ENCODE assay signal across 17 cellular contexts in genomic region chr11:37721485-37721884, GRCh38.
"Had no signal": no experiment of that assay in that cellular context is flagged by ENCODE, and none has a peak within 500 bp of the region (broad histone marks: within the 10 kb centered on the region; RNA-seq: fewer than 3 reads in every experiment).

No MANE protein-coding gene starts in this region.

- DNase-seq: activated gamma-delta T cell treated with Interleukin-2 at 50 U/mL for 16 hours; activated T-cell treated with anti-CD3 and anti-CD28 coated beads, Interleukin-2, amount 50 U/mL, for 1 hour; cerebellar nuclear complex; glutamatergic neuron; immature natural killer cell; kidney glomerular epithelial cell; left lung; naive thymus-derived CD4-positive, alpha-beta T cell; small intestine; stimulated activated CD4-positive, alpha-beta T cell treated with anti-CD3 and anti-CD28 coated beads, Interleukin-2, amount 100 ng/mL, for 24 hours; stimulated activated naive CD8-positive, alpha-beta T cell treated with anti-CD3 and anti-CD28 coated beads, Interleukin-15, amount 100 ng/mL, for 72 hours; tibial artery had no signal

- H3K4me3 ChIP-seq: hepatocyte, left lung, lung, tibial artery had no signal

- H3K36me3 ChIP-seq: left lung, tibial artery had no signal

- H3K27ac ChIP-seq: hepatocyte, left lung, tibial artery had no signal

- H3K4me1 ChIP-seq: left lung, tibial artery had no signal

- H3K9me3 ChIP-seq: left lung, tibial artery had no signal

- ATAC-seq: left lung; naive thymus-derived CD4-positive, alpha-beta T cell; sciatic nerve; stimulated activated effector memory CD8-positive, alpha-beta T cell treated with anti-CD3 and anti-CD28 coated beads, Interleukin-12 subunit alpha, Interleukin-12 subunit beta, amount 100 ng/mL, for 72 hours; stimulated activated naive CD8-positive, alpha-beta T cell treated with anti-CD3 and anti-CD28 coated beads, Interleukin-15, amount 100 ng/mL, for 72 hours; WTC11 had no signal

- H3K27me3 ChIP-seq: hepatocyte, left lung, tibial artery had no signal
